9 cellular contexts compared by ENCODE assay signal in genomic region chrX:66030505-66031317, GRCh38. TPM values are rescaled to one million over a fixed set of nuclear protein-coding genes. Genes with fewer than 3 reads are reported as not detected.
DNase-seq lines count a peak whose midpoint lies in the region; ATAC-seq, FAIRE-seq and TF ChIP-seq lines count a peak whose summit lies in the region.
"Had no signal": no experiment of that assay in that cellular context is flagged by ENCODE, and none has a peak within 500 bp of the region (broad histone marks: within the 10 kb centered on the region; RNA-seq: fewer than 3 reads in every experiment).

No MANE protein-coding gene starts in this region.

- H3K27ac ChIP-seq in DOHH2 (ENCODE audit: low read depth, low read length) (no peak overlapping the region), brain microvascular endothelial cell (no peak overlapping the region)

- H3K9me2 ChIP-seq in DOHH2 (replicated peaks; ENCODE audit: control insufficient read depth, low read length) = no peaks in the 10 kb centered on the region

- ATAC-seq in mucosa of descending colon (peak; percentile 88), GM21423 (IDR thresholded peaks at IDR 0.05; ENCODE audit: unreplicated experiment) (no peak)

- H3K4me3 ChIP-seq in DOHH2 (ENCODE audit: low read length) = no peak overlapping the region
- no peak overlapping the region for H3K4me3 ChIP-seq in brain microvascular endothelial cell (ENCODE audit: low read depth, low read length)
- no peak overlapping the region for H3K4me3 ChIP-seq in mucosa of descending colon

- in situ Hi-C loops in brain microvascular endothelial cell (cut with HindIII; ENCODE audit: low pct_ligation_motif_present, low sequenced_read_pairs) = no loop called here

- H3F3A ChIP-seq in DOHH2 (ENCODE audit: control insufficient read depth, insufficient read depth) = no peaks in the 10 kb centered on the region

- H3K27me3 ChIP-seq in DOHH2 (ENCODE audit: control insufficient read depth, low read length) (no peaks in the 10 kb centered on the region), brain microvascular endothelial cell (replicated peaks) (no peaks in the 10 kb centered on the region)

- H3K4me2 ChIP-seq in DOHH2 (ENCODE audit: low read length) = no peak overlapping the region

- H4K20me1 ChIP-seq in DOHH2 (ENCODE audit: control insufficient read depth, insufficient read depth, low read depth, low read length) = no peaks in the 10 kb centered on the region

- FAIRE-seq in GM19239 (lab: Jason Lieb, UNC) = peak; percentile 99

- H3K4me1 ChIP-seq in DOHH2 (ENCODE audit: control insufficient read depth, low read length) (peaks cover 3% of the 10 kb centered on the region; the same call in 1 of the 2 replicates), mucosa of descending colon (ENCODE audit: low read depth) (no peaks in the 10 kb centered on the region)

- H3K79me2 ChIP-seq in DOHH2 (ENCODE audit: control insufficient read depth, low read length) = no peaks in the 10 kb centered on the region

- H3K9me3 ChIP-seq in DOHH2 (ENCODE audit: control insufficient read depth, insufficient read depth, low read length) (no peaks in the 10 kb centered on the region), mucosa of descending colon (no peaks in the 10 kb centered on the region)

- intact Hi-C loops in mucosa of descending colon (cut with DNase I, micrococcal nuclease) = no loop called here

- peak; percentile 56 for TF ChIP-seq CTCF in DOHH2 (IDR thresholded peaks at IDR 0.05; ENCODE audit: low read depth, low read length, poor library complexity, severe bottlenecking)
- peak; percentile 50 for TF ChIP-seq CTCF in LNCAP (IDR thresholded peaks at IDR 0.05)
- peak; percentile 52 for TF ChIP-seq CTCF in brain microvascular endothelial cell (IDR thresholded peaks at IDR 0.05; ENCODE audit: low read depth, low read length, missing control alignments)
- peak; percentile 46 for TF ChIP-seq CTCF in mucosa of descending colon (IDR thresholded peaks at IDR 0.05)

- DNase-seq in GM19239 (ENCODE audit: insufficient read length, low spot score) = no peak
- DNase-seq in brain microvascular endothelial cell = peak; percentile 1
- DNase-seq in mucosa of descending colon = peak in 1 of 3 donors; percentile 31
- DNase-seq in NCI-H345 treated with DMSO at 0.1 percent for 48 hours (lab: John Stamatoyannopoulos, UW; ENCODE audit: unreplicated experiment) = no peak
- no peak for DNase-seq in NCI-H128 (lab: John Stamatoyannopoulos, UW; ENCODE audit: unreplicated experiment)

- H3K36me3 ChIP-seq in DOHH2 (ENCODE audit: control insufficient read depth, low read length) = no peaks in the 10 kb centered on the region
- no peaks in the 10 kb centered on the region for H3K36me3 ChIP-seq in brain microvascular endothelial cell (replicated peaks)
- no peaks in the 10 kb centered on the region for H3K36me3 ChIP-seq in mucosa of descending colon (ENCODE audit: low read depth)

RNA-seq across cellular contexts. Expression of gene VSIG4, which starts 9.2 kb away (rescaled TPM):
- total RNA-seq in mucosa of descending colon = 10 to 100 TPM in 2 of 3 donors, 1 to 10 TPM in 1; 7.3 to 80.5 (median 79.9) TPM
- total RNA-seq: T-helper 1 cell treated with Interleukin-12 subunit alpha and Interleukin-12 subunit beta and Interleukin-4 antibody, amounts not matched to agents 30 ng/mL and 1 ng/mL, for 36 hours had no signal
